Comparison of ENCODE assay signal across 28 cellular contexts in genomic region chr3:179391906-179392305, GRCh38. TPM values are rescaled to one million over a fixed set of nuclear protein-coding genes. Genes with fewer than 3 reads are reported as not detected.
DNase-seq lines count a peak whose midpoint lies in the region; ATAC-seq, FAIRE-seq and TF ChIP-seq lines count a peak whose summit lies in the region.
"Had no signal": no experiment of that assay in that cellular context is flagged by ENCODE, and none has a peak within 500 bp of the region (broad histone marks: within the 10 kb centered on the region; RNA-seq: fewer than 3 reads in every experiment).

No MANE protein-coding gene starts in this region.

- no peaks in the 10 kb centered on the region for H3F3A ChIP-seq in neural progenitor cell (ENCODE audit: low read depth)

- H3K4me1 Mint-ChIP-seq in memory B cell (peaks cover 4% of the 10 kb centered on the region), neural progenitor cell (no peaks in the 10 kb centered on the region)
- H3K4me1 Mint-ChIP-seq: GM23338, T-cell had no signal

- H3K9ac ChIP-seq in SK-N-MC (ENCODE audit: insufficient read length) (no peak overlapping the region), neural progenitor cell (no peak overlapping the region)
- H3K9ac ChIP-seq: BLaER1 treated with 17β-estradiol and CSF1 and Interleukin-3, amounts not matched to agents 10 nM and 100 nM had no signal

- FAIRE-seq in GM12891 (lab: Jason Lieb, UNC): no peak
- FAIRE-seq: A204.1, D721Med, GM18507, HepG2, K562 had no signal

- H3K4me3 ChIP-seq in SK-N-MC (no peak overlapping the region), neural progenitor cell (no peak overlapping the region)
- H3K4me3 ChIP-seq: BLaER1 treated with 17β-estradiol and CSF1 and Interleukin-3, amounts not matched to agents 10 nM and 100 nM; GM23338; HAP-1; K562; SJSA1 had no signal

- TF ChIP-seq CTCF in neural progenitor cell (IDR thresholded peaks at IDR 0.05): no peak

- no peaks in the 10 kb centered on the region for H3K4me1 ChIP-seq in neural progenitor cell
- H3K4me1 ChIP-seq: BLaER1 treated with 17β-estradiol and CSF1 and Interleukin-3, amounts not matched to agents 10 nM and 100 nM; SJSA1 had no signal

- H3K36me3 ChIP-seq in SK-N-MC (ENCODE audit: insufficient read depth, low read length): peaks cover 70% of the 10 kb centered on the region
- H3K36me3 ChIP-seq in neural progenitor cell: peaks cover 15% of the 10 kb centered on the region

- H3K4me2 ChIP-seq in neural progenitor cell: no peak overlapping the region
- H3K4me2 ChIP-seq: BLaER1 treated with 17β-estradiol and CSF1 and Interleukin-3, amounts not matched to agents 10 nM and 100 nM; GM23338 had no signal

- no peak overlapping the region for H2AFZ ChIP-seq in neural progenitor cell (replicated peaks)
- H2AFZ ChIP-seq: GM23338 had no signal

- H3K27ac Mint-ChIP-seq in memory B cell: peak overlapping the region; percentile 53
- H3K27ac Mint-ChIP-seq in neural progenitor cell: no peak overlapping the region
- H3K27ac Mint-ChIP-seq: CD4-positive, alpha-beta T cell; HFFc6; T-cell had no signal

- H3K9me3 ChIP-seq in SK-N-MC (ENCODE audit: low read depth, low read length) (no peaks in the 10 kb centered on the region), neural progenitor cell (ENCODE audit: low read depth) (no peaks in the 10 kb centered on the region)
- H3K9me3 ChIP-seq: BLaER1 treated with 17β-estradiol and CSF1 and Interleukin-3, amounts not matched to agents 10 nM and 100 nM; HAP-1; SJSA1 had no signal

- H4K20me1 ChIP-seq in neural progenitor cell (ENCODE audit: low read depth): no peaks in the 10 kb centered on the region
- H4K20me1 ChIP-seq: BLaER1 treated with 17β-estradiol and CSF1 and Interleukin-3, amounts not matched to agents 10 nM and 100 nM had no signal

- no peak for TF ChIP-seq POLR2A in GM12891 (IDR thresholded peaks at IDR 0.05; ENCODE audit: low read depth, low read length)

- H3K4me3 Mint-ChIP-seq in memory B cell: no peak overlapping the region
- H3K4me3 Mint-ChIP-seq in neural progenitor cell: no peak overlapping the region
- H3K4me3 Mint-ChIP-seq: CD4-positive, alpha-beta T cell; GM23338; HFFc6; T-cell had no signal

- H3K79me2 ChIP-seq in neural progenitor cell (ENCODE audit: low read depth): no peaks in the 10 kb centered on the region

- ATAC-seq in HG03342 (IDR thresholded peaks at IDR 0.05; ENCODE audit: unreplicated experiment) (peak; percentile 44), memory B cell (ENCODE audit: low read depth) (no peak), GM21381 (IDR thresholded peaks at IDR 0.05; ENCODE audit: unreplicated experiment) (no peak)
- ATAC-seq: GM23338, HepG2, K562, T-cell had no signal

- H3K9me3 Mint-ChIP-seq in memory B cell (no peaks in the 10 kb centered on the region), neural progenitor cell (no peaks in the 10 kb centered on the region)
- H3K9me3 Mint-ChIP-seq: CD4-positive, alpha-beta T cell; GM23338; HFFc6; T-cell had no signal

- H3K27me3 Mint-ChIP-seq in memory B cell: no peaks in the 10 kb centered on the region
- no peaks in the 10 kb centered on the region for H3K27me3 Mint-ChIP-seq in neural progenitor cell (ENCODE audit: insufficient read depth, low read depth)
- H3K27me3 Mint-ChIP-seq: CD4-positive, alpha-beta T cell; T-cell had no signal

- H3K27ac ChIP-seq in SK-N-MC (peak overlapping the region; percentile 20; the same call in 1 of the 2 replicates), neural progenitor cell (no peak overlapping the region)
- H3K27ac ChIP-seq: BLaER1 treated with 17β-estradiol and CSF1 and Interleukin-3, amounts not matched to agents 10 nM and 100 nM; SJSA1 had no signal

- DNase-seq in GM12891 (ENCODE audit: insufficient read length, low spot score) (no peak), SK-N-MC (ENCODE audit: low read depth, low spot score) (no peak), memory B cell (ENCODE audit: low spot score in 2 of 2) (no peak), GM03348 (ENCODE audit: low spot score) (no peak), neural progenitor cell (ENCODE audit: low spot score) (no peak)
- DNase-seq: CD4-positive, alpha-beta T cell; EL; GDM1; HFFc6; NCI-H2029; NCI-H446 treated with DMSO at 0.1 percent for 48 hours; NCI-H526; NCI-H82; NK-92 treated with Interleukin-12 subunit alpha and Interleukin-12 subunit beta, amount 100 ng/mL, for 24 hours; Right ventricle myocardium superior; RPMI8226; T-cell had no signal

- H3K36me3 Mint-ChIP-seq in memory B cell (peaks cover 13% of the 10 kb centered on the region), neural progenitor cell (peaks cover 6% of the 10 kb centered on the region)

- no peaks in the 10 kb centered on the region for H3K27me3 ChIP-seq in neural progenitor cell
- H3K27me3 ChIP-seq: BLaER1 treated with 17β-estradiol and CSF1 and Interleukin-3, amounts not matched to agents 10 nM and 100 nM; SJSA1 had no signal

TF ChIP-seq in GM12891, 5 proteins besides CTCF, POLR2A, EP300 and RAD21:
- TF ChIP-seq POU2F2 (IDR thresholded peaks at IDR 0.05; ENCODE audit: low read depth, low read length) (no peak), SPI1 (IDR thresholded peaks at IDR 0.05; ENCODE audit: low read depth, low read length) (0 out of 2 replicates have a peak, but pooled peaks have one; percentile 10)

RNA-seq across cellular contexts. Expression of gene MFN1, which starts 44.4 kb away (rescaled TPM):
- polyA plus RNA-seq in GM12891 (2012; ENCODE audit: low read depth, missing spikeins): 25.4 TPM
- 45.6 and 62.5 TPM in 2 replicates for total RNA-seq in neural progenitor cell (ENCODE audit: low replicate concordance)

RNA-seq across cellular contexts. Expression of gene GNB4, which starts 59.4 kb away (rescaled TPM):
- polyA plus RNA-seq in GM12891 (2012; ENCODE audit: low read depth, missing spikeins): 0.42 TPM
- 43.5 and 74.6 TPM in 2 replicates for total RNA-seq in neural progenitor cell (ENCODE audit: low replicate concordance)
